In genomic region chr13:64423467-64423866, GRCh38 we compare ENCODE assay signal across 7 cellular contexts.
"Had no signal": no experiment of that assay in that cellular context is flagged by ENCODE, and none has a peak within 500 bp of the region (broad histone marks: within the 10 kb centered on the region; RNA-seq: fewer than 3 reads in every experiment).

No MANE protein-coding gene starts in this region.

- H3K27me3 Mint-ChIP-seq: IgD-negative memory B cell had no signal

- H3K4me3 Mint-ChIP-seq: GM23338, IgD-negative memory B cell had no signal

- H3K4me2 ChIP-seq: GM23338 had no signal

- H3K9me3 Mint-ChIP-seq: GM23338 had no signal

- H3K27ac Mint-ChIP-seq: GM23338, IgD-negative memory B cell had no signal

- H2AFZ ChIP-seq: GM23338 had no signal

- H3K9me3 ChIP-seq: HAP-1 had no signal

- H3K4me1 ChIP-seq: HAP-1 had no signal

- H3K4me1 Mint-ChIP-seq: GM23338 had no signal

- ATAC-seq: GM23338, HCT116 had no signal

- H3K4me3 ChIP-seq: GM23338, HAP-1 had no signal

- H3K27ac ChIP-seq: HL-60 had no signal

- H3K36me3 ChIP-seq: HAP-1 had no signal

- DNase-seq: H7, KG1 had no signal
